In genomic region chr2:130797493-130798435, GRCh38 we compare ENCODE assay signal across 8 cellular contexts. TPM values are rescaled to one million over a fixed set of nuclear protein-coding genes. Genes with fewer than 3 reads are reported as not detected.
DNase-seq lines count a peak whose midpoint lies in the region; ATAC-seq and TF ChIP-seq lines count a peak whose summit lies in the region.

No MANE protein-coding gene starts in this region.

- H3K4me3 Mint-ChIP-seq in activated CD4-positive, alpha-beta T cell treated with anti-CD3 and anti-CD28 coated beads, Interleukin-2, amount 10 ng/mL, durations not matched to agents 24 days and 14 days, result peak overlapping the region; percentile 69
- peak overlapping the region; percentile 76 for H3K4me3 Mint-ChIP-seq in dendritic cell treated with granulocyte-macrophage colony-stimulating factor and Interleukin-4, amounts not matched to agents 40 ng/mL and 50 ng/mL, for 4 days

- no peaks in the 10 kb centered on the region for H3K9me3 ChIP-seq in BLaER1
- no peaks in the 10 kb centered on the region for H3K9me3 ChIP-seq in right lobe of liver

- H3K9me3 Mint-ChIP-seq in activated CD4-positive, alpha-beta T cell treated with anti-CD3 and anti-CD28 coated beads, Interleukin-2, amount 10 ng/mL, durations not matched to agents 24 days and 14 days, result no peaks in the 10 kb centered on the region
- no peaks in the 10 kb centered on the region for H3K9me3 Mint-ChIP-seq in dendritic cell treated with granulocyte-macrophage colony-stimulating factor and Interleukin-4, amounts not matched to agents 40 ng/mL and 50 ng/mL, for 4 days

- H3K9ac ChIP-seq in BLaER1, result peak overlapping the region; percentile 80

- peaks cover 60% of the 10 kb centered on the region for H3K4me1 ChIP-seq in BLaER1
- peaks cover 0 to 3% (median 1%) of the 10 kb centered on the region in 4 donors for H3K4me1 ChIP-seq in right lobe of liver

- peaks cover 20% of the 10 kb centered on the region for H3K27me3 Mint-ChIP-seq in activated CD4-positive, alpha-beta T cell treated with anti-CD3 and anti-CD28 coated beads, Interleukin-2, amount 10 ng/mL, durations not matched to agents 24 days and 14 days
- peaks cover 31% of the 10 kb centered on the region for H3K27me3 Mint-ChIP-seq in dendritic cell treated with granulocyte-macrophage colony-stimulating factor and Interleukin-4, amounts not matched to agents 40 ng/mL and 50 ng/mL, for 4 days

- peak; percentile 84 for DNase-seq in NCI-H510A (lab: John Stamatoyannopoulos, UW)
- DNase-seq in activated CD4-positive, alpha-beta T cell treated with anti-CD3 and anti-CD28 coated beads, Interleukin-2, amount 10 ng/mL, durations not matched to agents 24 days and 14 days, result peak; percentile 97
- DNase-seq in right lobe of liver, result peak; percentile 91 to 94 (median 92)
- peak; percentile 96 for DNase-seq in stimulated activated CD4-positive, alpha-beta T cell treated with anti-CD3 and anti-CD28 coated beads, Interleukin-4, amount 100 ng/mL, for 1 hour

- H3K4me2 ChIP-seq in BLaER1, result peak overlapping the region; percentile 98

- ATAC-seq in GM19035 (IDR thresholded peaks at IDR 0.05; ENCODE audit: unreplicated experiment), result peak; percentile 94
- ATAC-seq in HG03280 (IDR thresholded peaks at IDR 0.05; ENCODE audit: unreplicated experiment), result peak; percentile 92
- ATAC-seq in right lobe of liver, result peak; percentile 96 to 99 (median 98)

- intact Hi-C loops in activated CD4-positive, alpha-beta T cell treated with anti-CD3 and anti-CD28 coated beads, Interleukin-2, amount 10 ng/mL, durations not matched to agents 24 days and 14 days (cut with micrococcal nuclease), result loop anchor here (1.0 to 10.0 kb wide), 6 partner anchors 27 to 307 kb away; partner anchors contain the start of gene PLEKHB2
- intact Hi-C loops in dendritic cell treated with granulocyte-macrophage colony-stimulating factor and Interleukin-4, amounts not matched to agents 40 ng/mL and 50 ng/mL, for 4 days (cut with micrococcal nuclease), result loop anchor here (1.0 to 10.0 kb wide), 3 partner anchors 73 to 123 kb away; partner anchors contain the start of gene GPR148
- intact Hi-C loops in right lobe of liver (cut with DNase I), result loop anchor here in 1 of 2 donors (5.0 kb wide), 1 partner anchor 75 kb away; no protein-coding TSS in a partner anchor

- no peaks in the 10 kb centered on the region for H3K36me3 Mint-ChIP-seq in activated CD4-positive, alpha-beta T cell treated with anti-CD3 and anti-CD28 coated beads, Interleukin-2, amount 10 ng/mL, durations not matched to agents 24 days and 14 days (ENCODE audit: low read depth)
- no peaks in the 10 kb centered on the region for H3K36me3 Mint-ChIP-seq in dendritic cell treated with granulocyte-macrophage colony-stimulating factor and Interleukin-4, amounts not matched to agents 40 ng/mL and 50 ng/mL, for 4 days (ENCODE audit: low read depth)

- peak; percentile 72 to 90 (median 86) for TF ChIP-seq CTCF in right lobe of liver (IDR thresholded peaks at IDR 0.05)

- H3K27me3 ChIP-seq in BLaER1 (no peaks in the 10 kb centered on the region), right lobe of liver (no peaks in the 10 kb centered on the region)

- H3K4me1 Mint-ChIP-seq in activated CD4-positive, alpha-beta T cell treated with anti-CD3 and anti-CD28 coated beads, Interleukin-2, amount 10 ng/mL, durations not matched to agents 24 days and 14 days, result peaks cover 5% of the 10 kb centered on the region
- peaks cover 6% of the 10 kb centered on the region for H3K4me1 Mint-ChIP-seq in dendritic cell treated with granulocyte-macrophage colony-stimulating factor and Interleukin-4, amounts not matched to agents 40 ng/mL and 50 ng/mL, for 4 days (ENCODE audit: low read depth)

- H3K27ac ChIP-seq in BLaER1, result peak overlapping the region; percentile 76
- peak overlapping the region; percentile 62 to 72 (median 66) for H3K27ac ChIP-seq in right lobe of liver

- H3K4me3 ChIP-seq in BLaER1, result peak overlapping the region; percentile 83
- peak overlapping the region; percentile 69 to 87 (median 74) for H3K4me3 ChIP-seq in right lobe of liver

- H3K36me3 ChIP-seq in BLaER1 (no peaks in the 10 kb centered on the region), right lobe of liver (no peaks in the 10 kb centered on the region)

- H3K27ac Mint-ChIP-seq in activated CD4-positive, alpha-beta T cell treated with anti-CD3 and anti-CD28 coated beads, Interleukin-2, amount 10 ng/mL, durations not matched to agents 24 days and 14 days, result peak overlapping the region; percentile 20
- H3K27ac Mint-ChIP-seq in dendritic cell treated with granulocyte-macrophage colony-stimulating factor and Interleukin-4, amounts not matched to agents 40 ng/mL and 50 ng/mL, for 4 days, result peak overlapping the region; percentile 82

- no peak for TF ChIP-seq POLR2A in right lobe of liver (IDR thresholded peaks at IDR 0.05)

- WGBS in right lobe of liver (ENCODE audit: insufficient coverage, low coverage, low lambda C conversion rate, missing lambda C conversion rate), result 0% methylated on average over 7 of the region's 96 CpGs

- H4K20me1 ChIP-seq in BLaER1, result no peaks in the 10 kb centered on the region

RNA-seq across cellular contexts. Expression of gene ARHGEF4, which starts 39.0 kb away (rescaled TPM):
- total RNA-seq in activated CD4-positive, alpha-beta T cell treated with anti-CD3 and anti-CD28 coated beads, Interleukin-2, amount 10 ng/mL, durations not matched to agents 24 days and 14 days, result 0.07 and 0.31 TPM in 2 replicates
- 1 to 10 TPM in 1 of 6 experiments, under 1 TPM in 3, not detected in 2; 0.44 to 6.7 (median 0.67) TPM for total RNA-seq in right lobe of liver

RNA-seq across cellular contexts. Expression of gene AMER3, which starts 42.4 kb away (rescaled TPM):
- not detected in 2 replicates for total RNA-seq in activated CD4-positive, alpha-beta T cell treated with anti-CD3 and anti-CD28 coated beads, Interleukin-2, amount 10 ng/mL, durations not matched to agents 24 days and 14 days
- not detected for total RNA-seq in right lobe of liver

Comparison
In these comparisons a context has a peak if more than half of its experiments do, and no peak if none do; other contexts are left out.
1. Peak in every context shown above with its lines: DNase-seq, ATAC-seq, H3K4me3 ChIP-seq and H3K27ac ChIP-seq.